Comparison of ENCODE assay signal across 1 cellular context in the genomic region with DNA sequence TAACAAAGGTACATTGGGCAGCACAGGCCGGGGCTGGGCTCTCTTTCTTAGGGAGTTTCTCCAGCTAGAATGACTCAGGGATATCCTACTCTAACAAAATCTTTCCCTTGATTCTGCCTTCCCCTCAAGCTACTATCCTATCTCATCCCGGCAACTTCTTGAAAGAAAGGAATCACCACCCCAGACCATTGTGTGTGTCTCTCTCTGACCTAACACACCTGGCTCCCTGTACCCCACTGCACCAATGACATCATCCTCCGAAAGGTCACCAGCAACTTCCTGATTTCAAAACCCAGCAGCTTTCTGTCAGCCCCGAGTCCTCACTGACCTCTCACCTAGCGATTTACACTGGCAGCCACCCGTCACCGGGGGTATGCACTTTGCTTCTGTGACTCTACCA.
TF ChIP-seq lines count a peak whose summit lies in the region.

No MANE protein-coding gene starts in this region.

TF ChIP-seq in HepG2, 621 proteins besides CTCF, POLR2A, EP300 and RAD21 (continued from another document and continues in another):
- TF ChIP-seq, protein P1, sequence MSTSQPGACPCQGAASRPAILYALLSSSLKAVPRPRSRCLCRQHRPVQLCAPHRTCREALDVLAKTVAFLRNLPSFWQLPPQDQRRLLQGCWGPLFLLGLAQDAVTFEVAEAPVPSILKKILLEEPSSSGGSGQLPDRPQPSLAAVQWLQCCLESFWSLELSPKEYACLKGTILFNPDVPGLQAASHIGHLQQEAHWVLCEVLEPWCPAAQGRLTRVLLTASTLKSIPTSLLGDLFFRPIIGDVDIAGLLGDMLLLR (CRISPR knock-in tag; IDR thresholded peaks at IDR 0.05), result no peak
- TF ChIP-seq TCF12 (IDR thresholded peaks at IDR 0.05) (no peak), TCF12 (CRISPR knock-in tag; IDR thresholded peaks at IDR 0.05) (no peak), FOXP1 (IDR thresholded peaks at IDR 0.05) (no peak), FOXP1 (CRISPR knock-in tag; IDR thresholded peaks at IDR 0.05) (peak; percentile 35; the same call in 1 of the 2 replicates), BRCA1 (CRISPR knock-in tag; IDR thresholded peaks at IDR 0.05) (no peak), ZNF589 (CRISPR knock-in tag; conservative IDR thresholded peaks at IDR 0.05) (no peak), ZNF674 (CRISPR knock-in tag; IDR thresholded peaks at IDR 0.05; ENCODE audit: low read depth) (no peak), LCORL (IDR thresholded peaks at IDR 0.05) (no peak), LCORL (CRISPR knock-in tag; IDR thresholded peaks at IDR 0.05) (0 out of 2 replicates have a peak, but pooled peaks have one; percentile 19), ZNF143 (CRISPR knock-in tag; IDR thresholded peaks at IDR 0.05) (no peak), ASH2L (IDR thresholded peaks at IDR 0.05; ENCODE audit: insufficient read length, low read depth, low read length) (no peak), SNRNP70 (IDR thresholded peaks at IDR 0.05; ENCODE audit: low read depth, low read length) (no peak), AKAP8 (CRISPR knock-in tag; IDR thresholded peaks at IDR 0.05) (no peak), MAFF (IDR thresholded peaks at IDR 0.05; ENCODE audit: low read depth, low read length) (no peak), SYNCRIP (IDR thresholded peaks at IDR 0.05; ENCODE audit: insufficient read depth, low read depth, low read length) (no peak), NFE2L2 (IDR thresholded peaks at IDR 0.05; ENCODE audit: low read length) (peak; percentile 40; the same call in 1 of the 2 replicates), ZNF564 (CRISPR knock-in tag; IDR thresholded peaks at IDR 0.05) (no peak), NFYB (CRISPR knock-in tag; IDR thresholded peaks at IDR 0.05) (no peak), ZBTB8A (CRISPR knock-in tag; IDR thresholded peaks at IDR 0.05; ENCODE audit: borderline replicate concordance, low read depth) (no peak), CEBPG (CRISPR knock-in tag; IDR thresholded peaks at IDR 0.05) (peak; percentile 81), ZNF558 (CRISPR knock-in tag; IDR thresholded peaks at IDR 0.05; ENCODE audit: borderline replicate concordance) (no peak), ZFP36L1 (CRISPR knock-in tag; IDR thresholded peaks at IDR 0.05) (no peak), ZNF678 (CRISPR knock-in tag; IDR thresholded peaks at IDR 0.05) (no peak), ZNF879 (CRISPR knock-in tag; IDR thresholded peaks at IDR 0.05) (no peak), HNRNPK (IDR thresholded peaks at IDR 0.05; ENCODE audit: low read depth, low read length, poor library complexity, severe bottlenecking) (no peak), JDP2 (CRISPR knock-in tag; IDR thresholded peaks at IDR 0.05; ENCODE audit: borderline replicate concordance) (no peak), ONECUT2 (CRISPR knock-in tag; IDR thresholded peaks at IDR 0.05) (no peak), TEAD3 (CRISPR knock-in tag; optimal IDR thresholded peaks at IDR 0.05; ENCODE audit: borderline replicate concordance) (no peak), NR3C1 (CRISPR knock-in tag; IDR thresholded peaks at IDR 0.05) (no peak), MED1 (CRISPR knock-in tag; IDR thresholded peaks at IDR 0.05) (peak; percentile 80), SMC3 (IDR thresholded peaks at IDR 0.05; ENCODE audit: low read length) (no peak), IRF2 (CRISPR knock-in tag; IDR thresholded peaks at IDR 0.05) (no peak), REPIN1 (CRISPR knock-in tag; IDR thresholded peaks at IDR 0.05; ENCODE audit: borderline replicate concordance, low read depth) (no peak), ZNF30 (CRISPR knock-in tag; IDR thresholded peaks at IDR 0.05) (no peak), ZMYM2 (CRISPR knock-in tag; IDR thresholded peaks at IDR 0.05) (no peak), ZNF484 (CRISPR knock-in tag; IDR thresholded peaks at IDR 0.05; ENCODE audit: borderline replicate concordance, low read depth) (no peak), DR1 (CRISPR knock-in tag; IDR thresholded peaks at IDR 0.05) (no peak), FIP1L1 (IDR thresholded peaks at IDR 0.05; ENCODE audit: borderline replicate concordance, insufficient read depth, low read depth, low read length) (no peak), ZEB1 (IDR thresholded peaks at IDR 0.05; ENCODE audit: insufficient replicate concordance, low read depth) (no peak)
- TF ChIP-seq, protein P2, sequence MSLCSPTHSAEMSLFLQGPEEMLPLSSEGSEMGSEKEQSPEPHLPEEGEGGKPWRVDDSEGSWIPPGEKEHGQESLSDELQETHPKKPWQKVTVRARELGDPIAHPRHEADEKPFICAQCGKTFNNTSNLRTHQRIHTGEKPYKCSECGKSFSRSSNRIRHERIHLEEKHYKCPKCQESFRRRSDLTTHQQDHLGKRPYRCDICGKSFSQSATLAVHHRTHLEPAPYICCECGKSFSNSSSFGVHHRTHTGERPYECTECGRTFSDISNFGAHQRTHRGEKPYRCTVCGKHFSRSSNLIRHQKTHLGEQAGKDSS (CRISPR knock-in tag; IDR thresholded peaks at IDR 0.05; ENCODE audit: borderline replicate concordance, low read depth), result no peak
- TF ChIP-seq, protein P3, sequence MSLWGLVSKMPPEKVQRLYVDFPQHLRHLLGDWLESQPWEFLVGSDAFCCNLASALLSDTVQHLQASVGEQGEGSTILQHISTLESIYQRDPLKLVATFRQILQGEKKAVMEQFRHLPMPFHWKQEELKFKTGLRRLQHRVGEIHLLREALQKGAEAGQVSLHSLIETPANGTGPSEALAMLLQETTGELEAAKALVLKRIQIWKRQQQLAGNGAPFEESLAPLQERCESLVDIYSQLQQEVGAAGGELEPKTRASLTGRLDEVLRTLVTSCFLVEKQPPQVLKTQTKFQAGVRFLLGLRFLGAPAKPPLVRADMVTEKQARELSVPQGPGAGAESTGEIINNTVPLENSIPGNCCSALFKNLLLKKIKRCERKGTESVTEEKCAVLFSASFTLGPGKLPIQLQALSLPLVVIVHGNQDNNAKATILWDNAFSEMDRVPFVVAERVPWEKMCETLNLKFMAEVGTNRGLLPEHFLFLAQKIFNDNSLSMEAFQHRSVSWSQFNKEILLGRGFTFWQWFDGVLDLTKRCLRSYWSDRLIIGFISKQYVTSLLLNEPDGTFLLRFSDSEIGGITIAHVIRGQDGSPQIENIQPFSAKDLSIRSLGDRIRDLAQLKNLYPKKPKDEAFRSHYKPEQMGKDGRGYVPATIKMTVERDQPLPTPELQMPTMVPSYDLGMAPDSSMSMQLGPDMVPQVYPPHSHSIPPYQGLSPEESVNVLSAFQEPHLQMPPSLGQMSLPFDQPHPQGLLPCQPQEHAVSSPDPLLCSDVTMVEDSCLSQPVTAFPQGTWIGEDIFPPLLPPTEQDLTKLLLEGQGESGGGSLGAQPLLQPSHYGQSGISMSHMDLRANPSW (CRISPR knock-in tag; IDR thresholded peaks at IDR 0.05; ENCODE audit: borderline replicate concordance), result no peak
- TF ChIP-seq, protein P4, sequence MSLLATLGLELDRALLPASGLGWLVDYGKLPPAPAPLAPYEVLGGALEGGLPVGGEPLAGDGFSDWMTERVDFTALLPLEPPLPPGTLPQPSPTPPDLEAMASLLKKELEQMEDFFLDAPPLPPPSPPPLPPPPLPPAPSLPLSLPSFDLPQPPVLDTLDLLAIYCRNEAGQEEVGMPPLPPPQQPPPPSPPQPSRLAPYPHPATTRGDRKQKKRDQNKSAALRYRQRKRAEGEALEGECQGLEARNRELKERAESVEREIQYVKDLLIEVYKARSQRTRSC (CRISPR knock-in tag; IDR thresholded peaks at IDR 0.05; ENCODE audit: low read depth), result no peak
- TF ChIP-seq, protein P5, sequence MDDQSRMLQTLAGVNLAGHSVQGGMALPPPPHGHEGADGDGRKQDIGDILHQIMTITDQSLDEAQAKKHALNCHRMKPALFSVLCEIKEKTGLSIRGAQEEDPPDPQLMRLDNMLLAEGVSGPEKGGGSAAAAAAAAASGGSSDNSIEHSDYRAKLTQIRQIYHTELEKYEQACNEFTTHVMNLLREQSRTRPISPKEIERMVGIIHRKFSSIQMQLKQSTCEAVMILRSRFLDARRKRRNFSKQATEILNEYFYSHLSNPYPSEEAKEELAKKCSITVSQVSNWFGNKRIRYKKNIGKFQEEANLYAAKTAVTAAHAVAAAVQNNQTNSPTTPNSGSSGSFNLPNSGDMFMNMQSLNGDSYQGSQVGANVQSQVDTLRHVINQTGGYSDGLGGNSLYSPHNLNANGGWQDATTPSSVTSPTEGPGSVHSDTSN (CRISPR knock-in tag; IDR thresholded peaks at IDR 0.05; ENCODE audit: borderline replicate concordance), result no peak
- TF ChIP-seq, protein P6, sequence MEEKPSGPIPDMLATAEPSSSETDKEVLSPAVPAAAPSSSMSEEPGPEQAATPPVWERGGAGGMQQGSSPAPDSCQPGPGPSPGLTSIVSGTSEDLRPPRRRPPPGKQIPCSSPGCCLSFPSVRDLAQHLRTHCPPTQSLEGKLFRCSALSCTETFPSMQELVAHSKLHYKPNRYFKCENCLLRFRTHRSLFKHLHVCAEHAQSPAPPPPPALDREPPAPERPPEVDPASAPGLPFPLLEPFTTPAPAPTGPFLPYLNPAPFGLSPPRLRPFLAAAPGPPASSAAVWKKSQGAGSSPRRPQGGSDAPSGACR (CRISPR knock-in tag; IDR thresholded peaks at IDR 0.05), result no peak
- TF ChIP-seq, protein P7, sequence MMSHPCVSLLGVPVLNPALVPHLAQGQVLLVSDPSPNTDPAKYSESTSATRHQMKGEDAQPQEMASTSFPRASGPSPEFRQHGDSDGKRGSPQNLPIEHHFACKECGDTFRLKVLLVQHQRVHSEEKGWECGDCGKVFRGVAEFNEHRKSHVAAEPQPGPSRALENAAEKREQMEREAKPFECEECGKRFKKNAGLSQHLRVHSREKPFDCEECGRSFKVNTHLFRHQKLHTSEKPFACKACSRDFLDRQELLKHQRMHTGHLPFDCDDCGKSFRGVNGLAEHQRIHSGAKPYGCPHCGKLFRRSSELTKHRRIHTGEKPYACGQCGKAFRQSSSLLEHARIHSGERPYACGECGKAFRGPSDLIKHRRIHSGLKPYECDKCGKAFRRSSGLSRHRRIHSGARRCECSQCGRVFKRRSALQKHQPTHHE (CRISPR knock-in tag; IDR thresholded peaks at IDR 0.05; ENCODE audit: borderline replicate concordance), result no peak
- TF ChIP-seq, protein P8, sequence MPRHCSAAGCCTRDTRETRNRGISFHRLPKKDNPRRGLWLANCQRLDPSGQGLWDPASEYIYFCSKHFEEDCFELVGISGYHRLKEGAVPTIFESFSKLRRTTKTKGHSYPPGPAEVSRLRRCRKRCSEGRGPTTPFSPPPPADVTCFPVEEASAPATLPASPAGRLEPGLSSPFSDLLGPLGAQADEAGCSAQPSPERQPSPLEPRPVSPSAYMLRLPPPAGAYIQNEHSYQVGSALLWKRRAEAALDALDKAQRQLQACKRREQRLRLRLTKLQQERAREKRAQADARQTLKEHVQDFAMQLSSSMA (CRISPR knock-in tag; IDR thresholded peaks at IDR 0.05), result no peak
- TF ChIP-seq, protein P9, sequence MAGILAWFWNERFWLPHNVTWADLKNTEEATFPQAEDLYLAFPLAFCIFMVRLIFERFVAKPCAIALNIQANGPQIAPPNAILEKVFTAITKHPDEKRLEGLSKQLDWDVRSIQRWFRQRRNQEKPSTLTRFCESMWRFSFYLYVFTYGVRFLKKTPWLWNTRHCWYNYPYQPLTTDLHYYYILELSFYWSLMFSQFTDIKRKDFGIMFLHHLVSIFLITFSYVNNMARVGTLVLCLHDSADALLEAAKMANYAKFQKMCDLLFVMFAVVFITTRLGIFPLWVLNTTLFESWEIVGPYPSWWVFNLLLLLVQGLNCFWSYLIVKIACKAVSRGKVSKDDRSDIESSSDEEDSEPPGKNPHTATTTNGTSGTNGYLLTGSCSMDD (CRISPR knock-in tag; IDR thresholded peaks at IDR 0.05), result no peak
- TF ChIP-seq, protein P10, sequence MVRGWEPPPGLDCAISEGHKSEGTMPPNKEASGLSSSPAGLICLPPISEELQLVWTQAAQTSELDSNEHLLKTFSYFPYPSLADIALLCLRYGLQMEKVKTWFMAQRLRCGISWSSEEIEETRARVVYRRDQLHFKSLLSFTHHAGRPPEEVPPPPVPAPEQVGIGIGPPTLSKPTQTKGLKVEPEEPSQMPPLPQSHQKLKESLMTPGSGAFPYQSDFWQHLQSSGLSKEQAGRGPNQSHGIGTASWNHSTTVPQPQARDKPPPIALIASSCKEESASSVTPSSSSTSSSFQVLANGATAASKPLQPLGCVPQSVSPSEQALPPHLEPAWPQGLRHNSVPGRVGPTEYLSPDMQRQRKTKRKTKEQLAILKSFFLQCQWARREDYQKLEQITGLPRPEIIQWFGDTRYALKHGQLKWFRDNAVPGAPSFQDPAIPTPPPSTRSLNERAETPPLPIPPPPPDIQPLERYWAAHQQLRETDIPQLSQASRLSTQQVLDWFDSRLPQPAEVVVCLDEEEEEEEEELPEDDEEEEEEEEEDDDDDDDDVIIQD (CRISPR knock-in tag; IDR thresholded peaks at IDR 0.05; ENCODE audit: low read depth), result peak; percentile 82; the same call in 1 of the 2 replicates
- TF ChIP-seq, protein P11, sequence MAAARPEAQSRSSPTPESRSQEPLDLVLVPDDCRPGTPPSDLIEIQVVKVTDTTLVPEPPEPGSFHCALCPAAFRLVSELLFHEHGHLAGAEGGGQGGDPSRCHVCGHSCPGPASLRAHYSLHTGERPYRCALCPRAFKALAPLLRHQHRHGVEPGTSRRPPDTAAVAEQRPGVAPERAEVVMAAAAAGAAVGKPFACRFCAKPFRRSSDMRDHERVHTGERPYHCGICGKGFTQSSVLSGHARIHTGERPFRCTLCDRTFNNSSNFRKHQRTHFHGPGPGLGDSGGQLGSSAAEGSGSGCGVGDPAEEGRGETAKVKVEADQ (CRISPR knock-in tag; IDR thresholded peaks at IDR 0.05; ENCODE audit: borderline replicate concordance), result 0 out of 2 replicates have a peak, but pooled peaks have one; percentile 42
